ENCODE assay signal across 12 cellular contexts in genomic region chr2:205994344-205994743, GRCh38.
"Had no signal": no experiment of that assay in that cellular context is flagged by ENCODE, and none has a peak within 500 bp of the region (broad histone marks: within the 10 kb centered on the region; RNA-seq: fewer than 3 reads in every experiment).

No MANE protein-coding gene starts in this region.

- ATAC-seq: heart right ventricle, left lobe of liver, upper lobe of right lung, WTC11 had no signal

- H3K9me3 ChIP-seq: colonic mucosa, heart right ventricle, upper lobe of right lung had no signal

- H3K4me3 ChIP-seq: colonic mucosa, heart right ventricle, upper lobe of right lung had no signal

- DNase-seq: activated CD4-positive, alpha-beta T cell treated with anti-CD3 and anti-CD28 coated beads, Interleukin-2, amount 10 ng/mL, durations not matched to agents 24 days and 14 days; activated naive CD4-positive, alpha-beta T cell treated with anti-CD3 and anti-CD28 coated beads, Interleukin-2, amount 10 ng/mL, durations not matched to agents 7 days and 5 days; colonic mucosa; effector CD4-positive, alpha-beta T cell; foreskin melanocyte; heart right ventricle; stimulated activated CD4-positive, alpha-beta T cell treated with anti-CD3 and anti-CD28 coated beads, Interleukin-2, amount 100 ng/mL, for 48 hours; upper lobe of right lung had no signal

- H3K36me3 ChIP-seq: colonic mucosa had no signal

- H3K27ac ChIP-seq: colonic mucosa, heart right ventricle, upper lobe of right lung had no signal

- FAIRE-seq: endothelial cell of umbilical vein, islet of Langerhans had no signal

- H3K27me3 ChIP-seq: colonic mucosa, heart right ventricle, upper lobe of right lung had no signal

- H3K4me1 ChIP-seq: colonic mucosa, heart right ventricle, upper lobe of right lung had no signal
